Comparison of ENCODE assay signal across 16 cellular contexts in genomic region chr5:89817841-89818240, GRCh38.
A peak's percentile ranks its signal among the peaks of the same experiment; 100 is the strongest.
DNase-seq lines count a peak whose midpoint lies in the region; ATAC-seq and TF ChIP-seq lines count a peak whose summit lies in the region.
"Had no signal": no experiment of that assay in that cellular context is flagged by ENCODE, and none has a peak within 500 bp of the region (broad histone marks: within the 10 kb centered on the region; RNA-seq: fewer than 3 reads in every experiment).

No MANE protein-coding gene starts in this region.

- no peak for TF ChIP-seq CTCF in osteoblast (IDR thresholded peaks at IDR 0.05; ENCODE audit: extremely low read depth, low read depth, low read length)

- intact Hi-C loops in right cardiac atrium (cut with DNase I), result no loop called here

- peak; percentile 7 for DNase-seq in NCI-H748 (lab: John Stamatoyannopoulos, UW; ENCODE audit: unreplicated experiment)
- DNase-seq in NCI-H748 treated with DMSO at 0.1 percent for 48 hours (lab: John Stamatoyannopoulos, UW), result no peak
- peak; percentile 80 for DNase-seq in NCI-H82 treated with DMSO at 0.1 percent for 48 hours (lab: John Stamatoyannopoulos, UW; ENCODE audit: unreplicated experiment)
- no peak for DNase-seq in osteoblast (ENCODE audit: insufficient read length, low spot score, missing footprints)
- DNase-seq in right cardiac atrium, result no peak
- DNase-seq: C1 segment of cervical spinal cord; Calu3; CD4-positive, alpha-beta memory T cell; COR-L47; DMS53; DMS79 treated with DMSO at 0.1 percent for 48 hours; GM23248; H7; HCEC 1CT had no signal

- 46% methylated on average over 4 of the region's 4 CpGs for WGBS in right cardiac atrium

- peak overlapping the region; percentile 16 for H2AFZ ChIP-seq in osteoblast (ENCODE audit: low read length)
- H2AFZ ChIP-seq: GM23248 had no signal

- no peak overlapping the region for H3K4me2 ChIP-seq in osteoblast (ENCODE audit: insufficient read depth, low read length)

- H3K4me1 ChIP-seq in osteoblast (ENCODE audit: insufficient read depth, low read length) (no peaks in the 10 kb centered on the region), right cardiac atrium (ENCODE audit: control insufficient read depth, insufficient read depth, low read length) (no peaks in the 10 kb centered on the region)

- H3K4me3 ChIP-seq in osteoblast (ENCODE audit: insufficient read depth, low read length), result no peak overlapping the region
- no peak overlapping the region for H3K4me3 ChIP-seq in right cardiac atrium (ENCODE audit: low read length)
- H3K4me3 ChIP-seq: GM23248 had no signal

- no peaks in the 10 kb centered on the region for H3K79me2 ChIP-seq in osteoblast (ENCODE audit: insufficient read depth, low read length)

- no peaks in the 10 kb centered on the region for H4K20me1 ChIP-seq in osteoblast (ENCODE audit: insufficient read depth, low read length)

- no peaks in the 10 kb centered on the region for H3K27me3 ChIP-seq in osteoblast (ENCODE audit: insufficient read depth, low read length)
- H3K27me3 ChIP-seq in right cardiac atrium (ENCODE audit: control insufficient read depth, insufficient read depth), result no peaks in the 10 kb centered on the region

- H3K36me3 ChIP-seq in osteoblast (ENCODE audit: insufficient read depth, low read length), result no peaks in the 10 kb centered on the region

- H3K9me3 ChIP-seq in osteoblast (ENCODE audit: low read depth, low read length) (no peaks in the 10 kb centered on the region), right cardiac atrium (ENCODE audit: control insufficient read depth, low read length) (no peaks in the 10 kb centered on the region)

- H3K27ac ChIP-seq in osteoblast (ENCODE audit: low read depth, low read length) (no peak overlapping the region), right cardiac atrium (ENCODE audit: low read length) (no peak overlapping the region)
- H3K27ac ChIP-seq: 22Rv1, GM23248 had no signal

- ATAC-seq in right cardiac atrium, result no peak
- ATAC-seq in HG03097 (IDR thresholded peaks at IDR 0.05; ENCODE audit: low FRiP score, unreplicated experiment), result no peak

Comparison
In these comparisons a context has a peak if more than half of its experiments do, and no peak if none do; other contexts are left out.
1. DNase-seq: peak in NCI-H748 (single experiment) and NCI-H82 treated with DMSO at 0.1 percent for 48 hours (single experiment); none in NCI-H748 treated with DMSO at 0.1 percent for 48 hours (single experiment), osteoblast (single experiment) and right cardiac atrium (0 of 3).